Comparison of ENCODE assay signal across 22 cellular contexts in genomic region chr6:12017263-12017662, GRCh38. TPM values are rescaled to one million over a fixed set of nuclear protein-coding genes. Genes with fewer than 3 reads are reported as not detected.
DNase-seq lines count a peak whose midpoint lies in the region; ATAC-seq and TF ChIP-seq lines count a peak whose summit lies in the region.
"Had no signal": no experiment of that assay in that cellular context is flagged by ENCODE, and none has a peak within 500 bp of the region (broad histone marks: within the 10 kb centered on the region; RNA-seq: fewer than 3 reads in every experiment).

No MANE protein-coding gene starts in this region.

- intact Hi-C loops in activated CD4-positive, alpha-beta T cell treated with anti-CD3 and anti-CD28 coated beads for 36 hours (cut with DNase I, micrococcal nuclease), result loop anchor here in 1 of 2 experiments (10.0 kb wide), 2 partner anchors 1558 to 1602 kb away; partner anchors contain the start of genes SIRT5 and TFAP2A

- peak; percentile 53 for DNase-seq in activated CD4-positive, alpha-beta T cell treated with anti-CD3 and anti-CD28 coated beads for 36 hours
- no peak for DNase-seq in activated CD4-positive, alpha-beta T cell treated with anti-CD3 and anti-CD28 coated beads, Interleukin-2, amount 50 U/mL, for 48 hours
- no peak for DNase-seq in stimulated activated naive CD8-positive, alpha-beta T cell treated with anti-CD3 and anti-CD28 coated beads, Interleukin-15, Interleukin-2, amounts not matched to agents 100 U/mL and 50 U/mL, for 24 hours
- DNase-seq in activated naive CD8-positive, alpha-beta T cell treated with anti-CD3 and anti-CD28 coated beads, Interleukin-2, amount 50 U/mL, for 24 hours, result peak; percentile 35
- DNase-seq in HFFc6 (no peak), AML-193 (lab: John Stamatoyannopoulos, UW) (no peak)
- DNase-seq: 8988T; caudate nucleus; DMS 273 treated with DMSO at 0.1 percent for 48 hours; GOT3; MV-4-11; NCI-H146; NCI-H2107; NCI-H446 treated with DMSO at 0.1 percent for 48 hours; retina; RPMI8226; SK-N-SH; stimulated activated naive B cell treated with anti-CD40 and anti-IgM and Interleukin-4, amounts not matched to agents 10 μg/mL and 1 μg/mL and 100 μg/mL, for 72 hours had no signal

- peaks cover 10% of the 10 kb centered on the region for H3K9me3 Mint-ChIP-seq in activated CD4-positive, alpha-beta T cell treated with anti-CD3 and anti-CD28 coated beads for 36 hours (ENCODE audit: low read depth)
- peaks cover 6% of the 10 kb centered on the region for H3K9me3 Mint-ChIP-seq in stimulated activated naive CD8-positive, alpha-beta T cell treated with anti-CD3 and anti-CD28 coated beads, Interleukin-15, Interleukin-2, amounts not matched to agents 100 ng/mL and 50 ng/mL, for 24 hours
- H3K9me3 Mint-ChIP-seq in activated naive CD8-positive, alpha-beta T cell treated with anti-CD3 and anti-CD28 coated beads, Interleukin-2, amount 50 U/mL, for 24 hours, result peaks cover 9% of the 10 kb centered on the region
- H3K9me3 Mint-ChIP-seq in HFFc6, result peaks cover 9% of the 10 kb centered on the region
- H3K9me3 Mint-ChIP-seq: CD8-positive, alpha-beta memory T cell had no signal

- TF ChIP-seq CTCF in HFFc6 (IDR thresholded peaks at IDR 0.05), result no peak

- H3K4me1 Mint-ChIP-seq in activated CD4-positive, alpha-beta T cell treated with anti-CD3 and anti-CD28 coated beads for 36 hours, result peaks cover 67% of the 10 kb centered on the region
- H3K4me1 Mint-ChIP-seq in stimulated activated naive CD8-positive, alpha-beta T cell treated with anti-CD3 and anti-CD28 coated beads, Interleukin-15, Interleukin-2, amounts not matched to agents 100 ng/mL and 50 ng/mL, for 24 hours (ENCODE audit: low read depth), result peaks cover 73% of the 10 kb centered on the region
- peaks cover 64% of the 10 kb centered on the region for H3K4me1 Mint-ChIP-seq in activated naive CD8-positive, alpha-beta T cell treated with anti-CD3 and anti-CD28 coated beads, Interleukin-2, amount 50 U/mL, for 24 hours
- peaks cover 42% of the 10 kb centered on the region for H3K4me1 Mint-ChIP-seq in HFFc6 (ENCODE audit: low read depth)

- ATAC-seq in activated CD4-positive, alpha-beta T cell treated with anti-CD3 and anti-CD28 coated beads for 36 hours, result no peak
- no peak for ATAC-seq in stimulated activated naive CD8-positive, alpha-beta T cell treated with anti-CD3 and anti-CD28 coated beads, Interleukin-15, Interleukin-2, amounts not matched to agents 100 U/mL and 50 U/mL, for 24 hours
- ATAC-seq in activated naive CD8-positive, alpha-beta T cell treated with anti-CD3 and anti-CD28 coated beads, Interleukin-2, amount 50 U/mL, for 24 hours, result no peak
- ATAC-seq in GM21447 (IDR thresholded peaks at IDR 0.05; ENCODE audit: unreplicated experiment), result no peak
- ATAC-seq: pancreas; stimulated activated naive B cell treated with anti-CD40 and anti-IgM and Interleukin-4, amounts not matched to agents 10 μg/mL and 1 μg/mL and 100 μg/mL, for 72 hours had no signal

- H3K36me3 Mint-ChIP-seq in activated CD4-positive, alpha-beta T cell treated with anti-CD3 and anti-CD28 coated beads for 36 hours (ENCODE audit: low read depth), result peaks cover 80% of the 10 kb centered on the region
- H3K36me3 Mint-ChIP-seq in stimulated activated naive CD8-positive, alpha-beta T cell treated with anti-CD3 and anti-CD28 coated beads, Interleukin-15, Interleukin-2, amounts not matched to agents 100 ng/mL and 50 ng/mL, for 24 hours (ENCODE audit: low read depth), result peaks cover 75% of the 10 kb centered on the region
- peaks cover 81% of the 10 kb centered on the region for H3K36me3 Mint-ChIP-seq in activated naive CD8-positive, alpha-beta T cell treated with anti-CD3 and anti-CD28 coated beads, Interleukin-2, amount 50 U/mL, for 24 hours (ENCODE audit: low read depth)
- H3K36me3 Mint-ChIP-seq in HFFc6 (ENCODE audit: low read depth), result peaks cover 61% of the 10 kb centered on the region

- CTCF ChIA-PET in activated CD4-positive, alpha-beta T cell treated with anti-CD3 and anti-CD28 coated beads for 36 hours (lab: Charles Lee), result interaction anchor here (0.6 kb wide), 1 partner anchor 271 kb away, joined by 3 read pairs; no protein-coding TSS in a partner anchor

- peak overlapping the region; percentile 59 for H3K27ac Mint-ChIP-seq in activated CD4-positive, alpha-beta T cell treated with anti-CD3 and anti-CD28 coated beads for 36 hours
- peak overlapping the region; percentile 9 for H3K27ac Mint-ChIP-seq in stimulated activated naive CD8-positive, alpha-beta T cell treated with anti-CD3 and anti-CD28 coated beads, Interleukin-15, Interleukin-2, amounts not matched to agents 100 ng/mL and 50 ng/mL, for 24 hours
- H3K27ac Mint-ChIP-seq in activated naive CD8-positive, alpha-beta T cell treated with anti-CD3 and anti-CD28 coated beads, Interleukin-2, amount 50 U/mL, for 24 hours, result no peak overlapping the region
- H3K27ac Mint-ChIP-seq in HFFc6, result no peak overlapping the region

- POLR2A ChIA-PET in activated CD4-positive, alpha-beta T cell treated with anti-CD3 and anti-CD28 coated beads for 36 hours (lab: Charles Lee), result no interaction called here

- no peaks in the 10 kb centered on the region for H3K27me3 Mint-ChIP-seq in activated CD4-positive, alpha-beta T cell treated with anti-CD3 and anti-CD28 coated beads for 36 hours
- H3K27me3 Mint-ChIP-seq in stimulated activated naive CD8-positive, alpha-beta T cell treated with anti-CD3 and anti-CD28 coated beads, Interleukin-15, Interleukin-2, amounts not matched to agents 100 ng/mL and 50 ng/mL, for 24 hours, result no peaks in the 10 kb centered on the region
- H3K27me3 Mint-ChIP-seq in activated naive CD8-positive, alpha-beta T cell treated with anti-CD3 and anti-CD28 coated beads, Interleukin-2, amount 50 U/mL, for 24 hours, result no peaks in the 10 kb centered on the region
- H3K27me3 Mint-ChIP-seq in HFFc6 (ENCODE audit: insufficient read depth), result peaks cover 2% of the 10 kb centered on the region
- H3K27me3 Mint-ChIP-seq: stimulated activated naive B cell treated with anti-CD40 and anti-IgM and Interleukin-4, amounts not matched to agents 10 μg/mL and 1 μg/mL and 100 μg/mL, for 72 hours had no signal

- H3K4me3 Mint-ChIP-seq in activated CD4-positive, alpha-beta T cell treated with anti-CD3 and anti-CD28 coated beads for 36 hours, result peak overlapping the region; percentile 10
- no peak overlapping the region for H3K4me3 Mint-ChIP-seq in stimulated activated naive CD8-positive, alpha-beta T cell treated with anti-CD3 and anti-CD28 coated beads, Interleukin-15, Interleukin-2, amounts not matched to agents 100 ng/mL and 50 ng/mL, for 24 hours
- peak overlapping the region; percentile 17 for H3K4me3 Mint-ChIP-seq in activated naive CD8-positive, alpha-beta T cell treated with anti-CD3 and anti-CD28 coated beads, Interleukin-2, amount 50 U/mL, for 24 hours
- no peak overlapping the region for H3K4me3 Mint-ChIP-seq in HFFc6
- H3K4me3 Mint-ChIP-seq: stimulated activated naive B cell treated with anti-CD40 and anti-IgM and Interleukin-4, amounts not matched to agents 10 μg/mL and 1 μg/mL and 100 μg/mL, for 72 hours had no signal

RNA-seq across cellular contexts. Expression of gene HIVEP1, which starts 5.2 kb away (rescaled TPM):
- total RNA-seq in activated CD4-positive, alpha-beta T cell treated with anti-CD3 and anti-CD28 coated beads for 36 hours, result 10 to 100 TPM; 45.9 to 71.6 TPM
- 10 to 100 TPM; 10.3 to 19.9 (median 11.8) TPM for total RNA-seq in HFFc6 (2021; fragmentation: NEBNext Ultra II Directional; extraction: Animal tissue kit (Norgen Biotek cat#: 25700))

Comparison
In these comparisons a context has a peak if more than half of its experiments do, and no peak if none do; other contexts are left out.
1. DNase-seq: peak in activated CD4-positive, alpha-beta T cell treated with anti-CD3 and anti-CD28 coated beads for 36 hours (single experiment) and activated naive CD8-positive, alpha-beta T cell treated with anti-CD3 and anti-CD28 coated beads, Interleukin-2, amount 50 U/mL, for 24 hours (single experiment); none in activated CD4-positive, alpha-beta T cell treated with anti-CD3 and anti-CD28 coated beads, Interleukin-2, amount 50 U/mL, for 48 hours (0 of 2), stimulated activated naive CD8-positive, alpha-beta T cell treated with anti-CD3 and anti-CD28 coated beads, Interleukin-15, Interleukin-2, amounts not matched to agents 100 U/mL and 50 U/mL, for 24 hours (single experiment), HFFc6 (single experiment) and AML-193 (0 of 2).
2. H3K27ac Mint-ChIP-seq: peak in activated CD4-positive, alpha-beta T cell treated with anti-CD3 and anti-CD28 coated beads for 36 hours (single experiment) and stimulated activated naive CD8-positive, alpha-beta T cell treated with anti-CD3 and anti-CD28 coated beads, Interleukin-15, Interleukin-2, amounts not matched to agents 100 ng/mL and 50 ng/mL, for 24 hours (single experiment); none in activated naive CD8-positive, alpha-beta T cell treated with anti-CD3 and anti-CD28 coated beads, Interleukin-2, amount 50 U/mL, for 24 hours (single experiment) and HFFc6 (single experiment).
3. H3K4me3 Mint-ChIP-seq: peak in activated CD4-positive, alpha-beta T cell treated with anti-CD3 and anti-CD28 coated beads for 36 hours (single experiment) and activated naive CD8-positive, alpha-beta T cell treated with anti-CD3 and anti-CD28 coated beads, Interleukin-2, amount 50 U/mL, for 24 hours (single experiment); none in stimulated activated naive CD8-positive, alpha-beta T cell treated with anti-CD3 and anti-CD28 coated beads, Interleukin-15, Interleukin-2, amounts not matched to agents 100 ng/mL and 50 ng/mL, for 24 hours (single experiment) and HFFc6 (single experiment).